In the genomic region with DNA sequence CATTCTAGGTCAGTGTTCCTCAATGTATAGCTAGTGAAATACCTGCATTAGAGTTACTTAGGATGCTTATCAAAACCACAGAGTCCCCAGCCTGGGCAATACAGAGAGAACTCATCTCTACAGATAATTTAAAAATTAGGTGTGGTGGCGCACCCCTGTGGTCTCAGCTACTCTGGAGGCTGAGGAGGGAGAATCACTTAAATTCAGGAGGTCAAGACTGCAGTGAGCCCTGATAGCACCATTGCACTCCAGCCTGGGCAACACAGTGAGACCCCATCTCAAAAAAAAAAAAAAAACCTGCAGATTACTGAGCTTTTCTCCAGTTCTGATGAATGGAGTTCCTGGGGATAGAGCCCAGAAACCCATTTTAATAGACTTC, we compare ENCODE assay signal across 1 cellular context.
A peak's percentile ranks its signal among the peaks of the same experiment; 100 is the strongest.
TF ChIP-seq lines count a peak whose summit lies in the region.

No MANE protein-coding gene starts in this region.

TF ChIP-seq in K562, 482 proteins besides CTCF, POLR2A, EP300 and RAD21:
- TF ChIP-seq ZNF121 (CRISPR knock-in tag; conservative IDR thresholded peaks at IDR 0.05) (peak; percentile 84; the same call in 1 of the 2 replicates), RBM25 (IDR thresholded peaks at IDR 0.05; ENCODE audit: low read depth, low read length, severe bottlenecking) (peak; percentile 33), ZNF184 (CRISPR knock-in tag; IDR thresholded peaks at IDR 0.05) (no peak)
TF ChIP-seq in K562: peak in this region for 2.
